ENCODE assay signal across 16 cellular contexts in the genomic region with DNA sequence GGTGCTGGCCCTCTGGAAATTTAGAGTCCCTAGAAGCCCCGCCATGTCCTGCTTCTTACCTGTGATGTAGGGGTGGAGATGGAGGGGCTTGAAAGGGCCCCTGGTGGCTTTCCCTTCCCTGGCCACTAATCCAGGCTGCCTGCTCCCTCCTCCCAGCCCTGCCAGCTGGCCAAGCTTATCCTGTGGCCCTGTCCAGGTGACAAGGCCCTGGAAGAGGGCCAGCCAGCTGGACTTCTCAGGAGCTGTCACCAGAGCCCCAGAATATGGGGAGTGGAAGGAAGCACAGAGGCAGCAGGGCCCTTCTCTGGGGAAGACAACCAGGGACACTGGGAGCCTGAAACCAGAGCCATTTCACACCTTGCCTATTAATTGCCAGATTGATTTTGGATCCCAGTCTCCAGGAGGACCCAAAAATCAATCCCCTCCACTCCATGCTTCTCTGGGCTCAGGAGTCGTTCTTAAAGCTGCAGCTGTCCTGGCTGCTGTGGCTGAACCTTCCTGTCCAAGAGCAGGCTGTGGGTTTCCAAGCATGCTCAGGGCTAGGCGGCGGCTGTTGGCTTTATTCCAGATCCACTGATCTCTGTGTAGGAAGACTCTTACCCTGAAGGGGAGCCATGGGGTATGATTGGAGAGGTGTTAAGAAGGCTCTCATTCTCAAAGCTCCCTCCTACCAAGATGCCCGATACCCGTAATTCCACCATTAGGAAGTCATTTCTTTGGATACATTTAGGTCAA. TPM values are rescaled to one million over a fixed set of nuclear protein-coding genes. Genes with fewer than 3 reads are reported as not detected.
A peak's percentile ranks its signal among the peaks of the same experiment; 100 is the strongest.
DNase-seq lines count a peak whose midpoint lies in the region; ATAC-seq and TF ChIP-seq lines count a peak whose summit lies in the region.
"Had no signal": no experiment of that assay in that cellular context is flagged by ENCODE, and none has a peak within 500 bp of the region (broad histone marks: within the 10 kb centered on the region; RNA-seq: fewer than 3 reads in every experiment).

No MANE protein-coding gene starts in this region.

- H3K4me3 ChIP-seq in AG04450 (ENCODE audit: low read depth, low read length), result no peak overlapping the region
- H3K4me3 ChIP-seq in right atrium auricular region, result no peak overlapping the region
- H3K4me3 ChIP-seq: GM12878 had no signal

- CTCF ChIA-PET in AG04450 (lab: Charles Lee), result interaction anchor here (1.0 kb wide), 1 partner anchor 329 kb away, joined by 4 read pairs; no protein-coding TSS in a partner anchor

- peak overlapping the region; percentile 11 for H3K27ac ChIP-seq in AG04450 (ENCODE audit: low read depth, low read length)
- peak overlapping the region; percentile 22 to 31 for H3K27ac ChIP-seq in right atrium auricular region

- H3K4me1 ChIP-seq in right atrium auricular region, result peaks cover 0 to 42% of the 10 kb centered on the region in 2 donors

- H3K9me3 ChIP-seq in AG04450 (ENCODE audit: control insufficient read depth, insufficient read depth, low read length) (no peaks in the 10 kb centered on the region), right atrium auricular region (no peaks in the 10 kb centered on the region)

- TF ChIP-seq CTCF in AG04450 (IDR thresholded peaks at IDR 0.05; ENCODE audit: low read depth, low read length) (no peak), right atrium auricular region (IDR thresholded peaks at IDR 0.05) (no peak)

- POLR2A ChIA-PET in AG04450 (lab: Yijun Ruan, JAX), result no interaction called here

- DNase-seq in AG04450 (ENCODE audit: low read depth, low spot score) (no peak), H4 (ENCODE audit: low spot score) (peak; percentile 37), UCSD-AML1 (lab: John Stamatoyannopoulos, UW; ENCODE audit: unreplicated experiment) (peak; percentile 44), right atrium auricular region (ENCODE audit: low spot score) (no peak), hepatic stellate cell (ENCODE audit: low spot score) (no peak), COLO668 (lab: John Stamatoyannopoulos, UW; ENCODE audit: unreplicated experiment) (no peak)
- DNase-seq in activated CD8-positive, alpha-beta memory T cell treated with anti-CD3 and anti-CD28 coated beads, Interleukin-2, amount 50 U/mL, for 48 hours, result no peak
- DNase-seq: activated CD8-positive, alpha-beta memory T cell treated with anti-CD3 and anti-CD28 coated beads for 24 hours; CD4-positive, alpha-beta T cell; effector CD4-positive, alpha-beta T cell; KBM-7; stimulated activated CD4-positive, alpha-beta T cell treated with anti-CD3 and anti-CD28 coated beads, Interleukin-4, amount 100 ng/mL, for 1 hour; stimulated activated naive CD4-positive, alpha-beta T cell treated with Interleukin-2 at 50 U/mL for 16 hours; T-helper 2 cell had no signal

- no peaks in the 10 kb centered on the region for H3K36me3 ChIP-seq in right atrium auricular region

- peaks cover 49% of the 10 kb centered on the region for H3K27me3 ChIP-seq in AG04450 (ENCODE audit: control insufficient read depth, insufficient read depth, low read length)
- no peaks in the 10 kb centered on the region for H3K27me3 ChIP-seq in right atrium auricular region

- no peak for ATAC-seq in HG03565 (IDR thresholded peaks at IDR 0.05; ENCODE audit: unreplicated experiment)
- ATAC-seq: GM12878 had no signal

RNA-seq across cellular contexts. Expression of gene PCBD1, which starts 52.6 kb away (rescaled TPM):
- 41.3 and 47.1 TPM in 2 replicates for polyA plus RNA-seq in AG04450 (2011; rRNA removed)
- 21.5 and 22.2 TPM in 2 replicates for polyA minus RNA-seq in AG04450 (2011; rRNA and poly(A)+ RNA removed)
- 18.8 and 22.2 TPM in 2 replicates for total RNA-seq in H4 (2014; rRNA removed; shearing (Covaris generic))
- 10 to 100 TPM; 79.4 to 98.6 TPM for total RNA-seq in right atrium auricular region

Comparison
In these comparisons a context has a peak if more than half of its experiments do, and no peak if none do; other contexts are left out.
1. DNase-seq: peak in H4 (single experiment) and UCSD-AML1 (single experiment); none in AG04450 (single experiment), right atrium auricular region (single experiment), hepatic stellate cell (single experiment), activated CD8-positive, alpha-beta memory T cell treated with anti-CD3 and anti-CD28 coated beads, Interleukin-2, amount 50 U/mL, for 48 hours (single experiment) and COLO668 (single experiment).